In genomic region chr16:50065624-50066481, GRCh38 we compare ENCODE assay signal across 8 cellular contexts. TPM values are rescaled to one million over a fixed set of nuclear protein-coding genes. Genes with fewer than 3 reads are reported as not detected.
DNase-seq lines count a peak whose midpoint lies in the region; ATAC-seq and TF ChIP-seq lines count a peak whose summit lies in the region.

A gene with protein sequence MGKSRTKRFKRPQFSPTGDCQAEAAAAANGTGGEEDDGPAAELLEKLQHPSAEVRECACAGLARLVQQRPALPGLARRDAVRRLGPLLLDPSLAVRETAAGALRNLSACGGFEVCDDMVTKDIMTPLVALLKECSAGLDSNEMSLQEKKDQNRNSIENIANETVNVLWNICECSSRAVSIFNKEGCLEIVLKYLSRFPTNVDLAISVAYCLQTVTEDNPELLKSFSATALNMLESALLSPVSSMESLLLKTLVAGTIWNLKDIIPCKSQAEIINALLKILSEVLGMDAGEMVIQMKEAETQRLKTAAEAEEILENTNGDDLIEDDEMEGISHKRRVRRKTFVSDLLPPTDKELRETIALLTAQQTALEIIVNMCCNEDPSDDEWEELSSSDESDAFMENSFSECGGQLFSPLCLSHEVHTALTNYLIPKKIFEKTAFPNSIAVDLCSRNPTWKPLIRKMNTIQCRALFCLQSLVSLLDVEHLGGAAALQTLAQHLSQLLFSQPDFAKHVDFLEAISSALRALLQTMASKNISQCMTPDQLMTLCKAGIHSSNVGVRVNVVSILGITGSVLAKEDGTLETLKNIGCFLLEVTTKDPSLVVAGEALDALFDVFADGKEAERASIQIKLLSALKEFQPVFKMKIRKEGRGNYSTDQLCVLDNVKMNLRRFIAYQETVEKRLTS (plus strand): TSS chr16:50065970. CDS start chr16:50066132, 162 bp downstream.

- peaks cover 0 to 23% of the 10 kb centered on the region in 2 donors for H3K4me1 ChIP-seq in right atrium auricular region
- H3K4me1 ChIP-seq in psoas muscle = peaks cover 22% of the 10 kb centered on the region
- H3K4me1 ChIP-seq in urinary bladder (ENCODE audit: insufficient read depth) = no peaks in the 10 kb centered on the region

- H3K4me1 Mint-ChIP-seq in T-helper 1 cell treated with Interleukin-12 subunit alpha and Interleukin-12 subunit beta and Interleukin-4 antibody, amounts not matched to agents 30 μg/mL and 1 μg/mL, for 36 hours (ENCODE audit: low read depth) = peaks cover 33% of the 10 kb centered on the region

- no peaks in the 10 kb centered on the region for H3K27me3 Mint-ChIP-seq in T-helper 1 cell treated with Interleukin-12 subunit alpha and Interleukin-12 subunit beta and Interleukin-4 antibody, amounts not matched to agents 30 μg/mL and 1 μg/mL, for 36 hours (ENCODE audit: low read depth)

- DNase-seq in NCI-H1694 (lab: John Stamatoyannopoulos, UW) (peak; percentile 76), amygdala (lab: John Stamatoyannopoulos, UW) (peak; percentile 20 to 95 (median 88)), right atrium auricular region (ENCODE audit: low spot score) (peak; percentile 92), psoas muscle (peak; percentile 92 to 97)

- intact Hi-C loops in psoas muscle (cut with DNase I) = loop anchor here (2.0 to 5.0 kb wide), 3 partner anchors 41 to 146 kb away; partner anchors contain the start of genes TENT4B (in 2 of the 2) and CNEP1R1 (in 1 of the 2)

- WGBS in psoas muscle, 3 donors = 3% methylated on average over 78 to 91 of the region's 91 CpGs
- 3% methylated on average over 91 of the region's 91 CpGs for WGBS in urinary bladder

- H3K36me3 Mint-ChIP-seq in T-helper 1 cell treated with Interleukin-12 subunit alpha and Interleukin-12 subunit beta and Interleukin-4 antibody, amounts not matched to agents 30 μg/mL and 1 μg/mL, for 36 hours (ENCODE audit: low read depth) = peaks cover 18% of the 10 kb centered on the region

- H3K9me3 ChIP-seq in right atrium auricular region (no peaks in the 10 kb centered on the region), psoas muscle (no peaks in the 10 kb centered on the region)

- H3K4me3 ChIP-seq in right atrium auricular region = peak within 1 kb of the TSS; percentile 80 to 95
- peak within 1 kb of the TSS; percentile 91 for H3K4me3 ChIP-seq in psoas muscle
- H3K4me3 ChIP-seq in urinary bladder (ENCODE audit: low read depth, low read length) = peak within 1 kb of the TSS; percentile 79

- H3K9me3 Mint-ChIP-seq in T-helper 1 cell treated with Interleukin-12 subunit alpha and Interleukin-12 subunit beta and Interleukin-4 antibody, amounts not matched to agents 30 μg/mL and 1 μg/mL, for 36 hours = no peaks in the 10 kb centered on the region

- no peaks in the 10 kb centered on the region for H3K27me3 ChIP-seq in right atrium auricular region
- no peaks in the 10 kb centered on the region for H3K27me3 ChIP-seq in psoas muscle (ENCODE audit: insufficient read depth in 3 of 3, low read length in 2 of 3)

- ATAC-seq in HG02884 (IDR thresholded peaks at IDR 0.05; ENCODE audit: unreplicated experiment) (peak; percentile 75), psoas muscle (peak; percentile 95 to 97 (median 96))

- TF ChIP-seq CTCF in right atrium auricular region (IDR thresholded peaks at IDR 0.05) (peak in 1 of 2 donors; percentile 40), psoas muscle (IDR thresholded peaks at IDR 0.05) (no peak)

- peak within 1 kb of the TSS; percentile 86 for H3K4me3 Mint-ChIP-seq in T-helper 1 cell treated with Interleukin-12 subunit alpha and Interleukin-12 subunit beta and Interleukin-4 antibody, amounts not matched to agents 30 μg/mL and 1 μg/mL, for 36 hours

- H3K27ac ChIP-seq in right atrium auricular region = peak within 1 kb of the TSS; percentile 95 to 99
- peak within 1 kb of the TSS; percentile 94 for H3K27ac ChIP-seq in psoas muscle
- peak within 1 kb of the TSS; percentile 90 for H3K27ac ChIP-seq in urinary bladder (ENCODE audit: low read depth)

- H3K36me3 ChIP-seq in right atrium auricular region = peaks cover 8% of the 10 kb centered on the region
- peaks cover 7 to 19% of the 10 kb centered on the region in 2 donors for H3K36me3 ChIP-seq in psoas muscle (ENCODE audit: insufficient read depth in 1 of 2, low read depth in 1 of 2)
- H3K36me3 ChIP-seq in urinary bladder (ENCODE audit: insufficient read depth) = no peaks in the 10 kb centered on the region

- peak within 1 kb of the TSS; percentile 88 for H3K27ac Mint-ChIP-seq in T-helper 1 cell treated with Interleukin-12 subunit alpha and Interleukin-12 subunit beta and Interleukin-4 antibody, amounts not matched to agents 30 μg/mL and 1 μg/mL, for 36 hours

- TF ChIP-seq POLR2A in GM15510 (IDR thresholded peaks at IDR 0.05; ENCODE audit: borderline replicate concordance, extremely low read depth, insufficient read length) = peak; percentile 82

RNA-seq across cellular contexts. Expression of the gene that starts here (rescaled TPM):
- total RNA-seq in right atrium auricular region = 10 to 100 TPM in 1 of 2 donors, 1 to 10 TPM in 1; 5.6 to 11.7 TPM
- 10 to 100 TPM in 3 of 4 donors, 1 to 10 TPM in 1; 9.2 to 20.9 (median 13.4) TPM for total RNA-seq in psoas muscle
- polyA plus RNA-seq in psoas muscle = 10 to 100 TPM in 2 of 3 donors, 1 to 10 TPM in 1; 8.6 to 12.1 (median 10.4) TPM
- 19.4 TPM for total RNA-seq in urinary bladder
- 7.4 TPM for polyA plus RNA-seq in urinary bladder

Comparison
In these comparisons a context has a peak if more than half of its experiments do, and no peak if none do; other contexts are left out.
1. Peak in every context shown above with its lines: DNase-seq, ATAC-seq, H3K4me3 ChIP-seq and H3K27ac ChIP-seq.